Comparison of ENCODE assay signal across 8 cellular contexts in the genomic region with DNA sequence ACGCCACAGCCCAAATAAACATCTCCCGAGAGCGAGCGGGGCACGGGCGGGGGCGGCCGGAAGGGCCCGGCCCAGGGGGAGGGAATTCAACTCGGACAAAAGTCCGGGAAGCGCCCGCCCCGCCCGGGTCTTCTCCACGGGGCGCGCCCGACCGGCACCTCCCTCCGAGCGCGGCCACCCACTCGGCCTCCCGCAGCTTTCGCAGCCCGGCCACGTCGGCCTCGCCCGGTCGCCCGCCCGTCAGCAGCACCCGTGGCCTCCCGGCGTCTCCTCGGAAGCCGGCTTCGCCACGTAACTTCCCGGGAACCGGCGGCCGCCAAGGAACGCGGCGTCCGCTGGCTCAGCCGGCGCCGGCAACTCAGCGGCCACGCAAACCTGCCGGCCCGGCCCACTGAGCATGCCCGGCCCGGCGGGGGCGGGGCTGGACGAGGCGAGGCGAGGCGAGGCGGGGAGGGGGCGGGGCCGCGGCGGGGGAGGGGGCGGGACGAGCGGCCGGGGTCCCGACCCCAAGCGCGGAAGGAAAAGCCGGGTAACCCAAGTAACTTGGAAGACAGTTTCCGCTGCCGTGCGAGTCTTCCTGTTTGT. TPM values are rescaled to one million over a fixed set of nuclear protein-coding genes. Genes with fewer than 3 reads are reported as not detected.
DNase-seq lines count a peak whose midpoint lies in the region; ATAC-seq and TF ChIP-seq lines count a peak whose summit lies in the region.

A gene (minus strand): TSS at position 369 of the 585 bp plus-strand sequence. CDS start 440 bp downstream, outside the sequence.

- ATAC-seq in GM18502 (IDR thresholded peaks at IDR 0.05; ENCODE audit: poor library complexity, unreplicated experiment) (peak; percentile 30), GM18858 (IDR thresholded peaks at IDR 0.05; ENCODE audit: unreplicated experiment) (no peak)

- TF ChIP-seq CTCF in 22Rv1 (IDR thresholded peaks at IDR 0.05) = no peak

- peak; percentile 74 for DNase-seq in NCI-H460 (ENCODE audit: extremely low read depth, low read depth)
- DNase-seq in caudate nucleus (lab: John Stamatoyannopoulos, UW) = peak in 46 of 61 donors; percentile 29 to 85 (median 68)
- DNase-seq in retina = peak; percentile 89
- DNase-seq in stimulated activated CD4-positive, alpha-beta T cell treated with anti-CD3 and anti-CD28 coated beads, Interleukin-4, amount 100 ng/mL, for 1 hour = no peak

- peak within 1 kb of the TSS; percentile 85 for H3K4me3 ChIP-seq in iPS-18c (ENCODE audit: insufficient read depth, low read depth, low read length)

- H3K9me3 ChIP-seq in iPS-18c (ENCODE audit: control insufficient read depth, insufficient read depth, low read length) = no peaks in the 10 kb centered on the region

- H3K27ac ChIP-seq in 22Rv1 = peak within 1 kb of the TSS; percentile 93
- H3K27ac ChIP-seq in caudate nucleus (ENCODE audit: low read depth, low read length) = peak within 1 kb of the TSS; percentile 94

RNA-seq across cellular contexts. Expression of the gene that starts here (rescaled TPM):
- 65.6 and 67.7 TPM in 2 replicates for total RNA-seq in NCI-H460 (2014; rRNA removed; shearing (Covaris generic))
- 27.3 and 38.6 TPM in 2 replicates for polyA plus RNA-seq in NCI-H460 (2014; cell fraction: nucleus; rRNA removed)
